Comparison of ENCODE assay signal across 1 cellular context in the genomic region with DNA sequence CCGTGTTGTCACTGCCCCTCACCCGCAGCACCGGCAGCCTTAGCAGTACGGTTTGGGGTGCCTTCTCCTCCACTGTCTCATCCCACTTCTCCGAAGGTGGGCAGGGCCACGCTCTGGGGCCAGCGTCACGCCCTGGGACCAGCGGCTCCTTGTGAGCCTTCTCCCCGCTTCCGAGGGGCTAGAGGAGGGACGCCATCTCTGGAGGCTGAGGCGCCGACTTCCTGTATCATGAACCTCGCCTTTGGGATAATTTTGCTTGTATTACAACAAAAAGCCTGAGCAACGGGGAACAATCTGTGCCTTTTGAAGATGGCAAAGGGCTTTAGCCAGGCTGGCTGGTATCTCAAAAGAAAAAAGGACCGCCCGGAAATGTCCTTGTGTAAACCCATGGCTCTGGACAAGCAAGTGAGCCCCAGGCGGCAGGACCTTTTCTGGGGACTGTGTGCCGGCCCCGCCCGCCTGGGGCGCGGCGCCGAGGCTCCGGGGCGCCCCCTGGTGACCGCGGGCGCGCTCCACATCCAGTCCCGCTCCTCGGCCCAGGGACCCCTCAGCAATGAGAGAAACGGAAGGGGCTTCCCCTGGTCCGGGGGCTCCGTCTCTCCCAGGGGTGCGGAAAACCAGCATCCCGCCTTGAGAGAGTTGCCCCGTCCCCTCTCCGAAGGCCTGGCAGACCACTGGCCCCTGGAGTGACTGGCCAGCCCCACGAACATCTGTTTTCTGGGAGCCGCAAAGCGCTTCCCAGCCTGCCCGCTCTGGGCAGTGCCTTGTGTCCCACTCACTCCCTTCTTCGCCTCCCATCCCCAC.
TF ChIP-seq lines count a peak whose summit lies in the region.

No MANE protein-coding gene starts in this region.

TF ChIP-seq in HepG2, 621 proteins besides CTCF, POLR2A, EP300 and RAD21 (continues in another document):
- no peak for TF ChIP-seq ZKSCAN1 (IDR thresholded peaks at IDR 0.05; ENCODE audit: low read length)
- no peak for TF ChIP-seq SATB2 (CRISPR knock-in tag; IDR thresholded peaks at IDR 0.05)
- TF ChIP-seq THAP11 (CRISPR knock-in tag; IDR thresholded peaks at IDR 0.05) = peak; percentile 45; the same call in 1 of the 2 replicates
- no peak for TF ChIP-seq SP1 (IDR thresholded peaks at IDR 0.05)
- no peak; the same call in 1 of the 2 replicates for TF ChIP-seq SP1 (CRISPR knock-in tag; IDR thresholded peaks at IDR 0.05)
- TF ChIP-seq JDP2 (CRISPR knock-in tag; IDR thresholded peaks at IDR 0.05; ENCODE audit: borderline replicate concordance) = no peak
- no peak for TF ChIP-seq CBX5 (CRISPR knock-in tag; IDR thresholded peaks at IDR 0.05; ENCODE audit: borderline replicate concordance)
- TF ChIP-seq, protein P1, sequence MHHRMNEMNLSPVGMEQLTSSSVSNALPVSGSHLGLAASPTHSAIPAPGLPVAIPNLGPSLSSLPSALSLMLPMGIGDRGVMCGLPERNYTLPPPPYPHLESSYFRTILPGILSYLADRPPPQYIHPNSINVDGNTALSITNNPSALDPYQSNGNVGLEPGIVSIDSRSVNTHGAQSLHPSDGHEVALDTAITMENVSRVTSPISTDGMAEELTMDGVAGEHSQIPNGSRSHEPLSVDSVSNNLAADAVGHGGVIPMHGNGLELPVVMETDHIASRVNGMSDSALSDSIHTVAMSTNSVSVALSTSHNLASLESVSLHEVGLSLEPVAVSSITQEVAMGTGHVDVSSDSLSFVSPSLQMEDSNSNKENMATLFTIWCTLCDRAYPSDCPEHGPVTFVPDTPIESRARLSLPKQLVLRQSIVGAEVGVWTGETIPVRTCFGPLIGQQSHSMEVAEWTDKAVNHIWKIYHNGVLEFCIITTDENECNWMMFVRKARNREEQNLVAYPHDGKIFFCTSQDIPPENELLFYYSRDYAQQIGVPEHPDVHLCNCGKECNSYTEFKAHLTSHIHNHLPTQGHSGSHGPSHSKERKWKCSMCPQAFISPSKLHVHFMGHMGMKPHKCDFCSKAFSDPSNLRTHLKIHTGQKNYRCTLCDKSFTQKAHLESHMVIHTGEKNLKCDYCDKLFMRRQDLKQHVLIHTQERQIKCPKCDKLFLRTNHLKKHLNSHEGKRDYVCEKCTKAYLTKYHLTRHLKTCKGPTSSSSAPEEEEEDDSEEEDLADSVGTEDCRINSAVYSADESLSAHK (CRISPR knock-in tag; IDR thresholded peaks at IDR 0.05; ENCODE audit: borderline replicate concordance) = no peak
- TF ChIP-seq ZNF124 (CRISPR knock-in tag; IDR thresholded peaks at IDR 0.05) = no peak
- TF ChIP-seq PHF21A (CRISPR knock-in tag; IDR thresholded peaks at IDR 0.05) = peak; percentile 61
- no peak for TF ChIP-seq ZNF580 (CRISPR knock-in tag; IDR thresholded peaks at IDR 0.05; ENCODE audit: borderline replicate concordance, low read depth)
- TF ChIP-seq SNAPC5 (CRISPR knock-in tag; IDR thresholded peaks at IDR 0.05; ENCODE audit: borderline replicate concordance) = no peak
- TF ChIP-seq MEIS1 (CRISPR knock-in tag; IDR thresholded peaks at IDR 0.05; ENCODE audit: borderline replicate concordance) = no peak
- no peak for TF ChIP-seq BCL3 (CRISPR knock-in tag; IDR thresholded peaks at IDR 0.05)
- TF ChIP-seq FOXO1 (CRISPR knock-in tag; IDR thresholded peaks at IDR 0.05) = peak; percentile 31; the same call in 1 of the 2 replicates
- TF ChIP-seq, protein P2, sequence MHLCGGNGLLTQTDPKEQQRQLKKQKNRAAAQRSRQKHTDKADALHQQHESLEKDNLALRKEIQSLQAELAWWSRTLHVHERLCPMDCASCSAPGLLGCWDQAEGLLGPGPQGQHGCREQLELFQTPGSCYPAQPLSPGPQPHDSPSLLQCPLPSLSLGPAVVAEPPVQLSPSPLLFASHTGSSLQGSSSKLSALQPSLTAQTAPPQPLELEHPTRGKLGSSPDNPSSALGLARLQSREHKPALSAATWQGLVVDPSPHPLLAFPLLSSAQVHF (CRISPR knock-in tag; IDR thresholded peaks at IDR 0.05) = no peak
- TF ChIP-seq GLI4 (CRISPR knock-in tag; IDR thresholded peaks at IDR 0.05; ENCODE audit: borderline replicate concordance) = no peak
- TF ChIP-seq, protein P3, sequence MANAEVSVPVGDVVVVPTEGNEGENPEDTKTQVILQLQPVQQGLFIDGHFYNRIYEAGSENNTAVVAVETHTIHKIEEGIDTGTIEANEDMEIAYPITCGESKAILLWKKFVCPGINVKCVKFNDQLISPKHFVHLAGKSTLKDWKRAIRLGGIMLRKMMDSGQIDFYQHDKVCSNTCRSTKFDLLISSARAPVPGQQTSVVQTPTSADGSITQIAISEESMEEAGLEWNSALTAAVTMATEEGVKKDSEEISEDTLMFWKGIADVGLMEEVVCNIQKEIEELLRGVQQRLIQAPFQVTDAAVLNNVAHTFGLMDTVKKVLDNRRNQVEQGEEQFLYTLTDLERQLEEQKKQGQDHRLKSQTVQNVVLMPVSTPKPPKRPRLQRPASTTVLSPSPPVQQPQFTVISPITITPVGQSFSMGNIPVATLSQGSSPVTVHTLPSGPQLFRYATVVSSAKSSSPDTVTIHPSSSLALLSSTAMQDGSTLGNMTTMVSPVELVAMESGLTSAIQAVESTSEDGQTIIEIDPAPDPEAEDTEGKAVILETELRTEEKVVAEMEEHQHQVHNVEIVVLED (CRISPR knock-in tag; IDR thresholded peaks at IDR 0.05; ENCODE audit: borderline replicate concordance) = no peak
- TF ChIP-seq ZFAT (CRISPR knock-in tag; conservative IDR thresholded peaks at IDR 0.05) = no peak
- 0 out of 2 replicates have a peak, but pooled peaks have one; percentile 48 for TF ChIP-seq GFI1 (CRISPR knock-in tag; IDR thresholded peaks at IDR 0.05; ENCODE audit: borderline replicate concordance)
- TF ChIP-seq, protein P4, sequence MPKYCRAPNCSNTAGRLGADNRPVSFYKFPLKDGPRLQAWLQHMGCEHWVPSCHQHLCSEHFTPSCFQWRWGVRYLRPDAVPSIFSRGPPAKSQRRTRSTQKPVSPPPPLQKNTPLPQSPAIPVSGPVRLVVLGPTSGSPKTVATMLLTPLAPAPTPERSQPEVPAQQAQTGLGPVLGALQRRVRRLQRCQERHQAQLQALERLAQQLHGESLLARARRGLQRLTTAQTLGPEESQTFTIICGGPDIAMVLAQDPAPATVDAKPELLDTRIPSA (CRISPR knock-in tag; IDR thresholded peaks at IDR 0.05; ENCODE audit: borderline replicate concordance) = no peak
- no peak for TF ChIP-seq SALL2 (CRISPR knock-in tag; IDR thresholded peaks at IDR 0.05)
- TF ChIP-seq ZNF350 (CRISPR knock-in tag; IDR thresholded peaks at IDR 0.05; ENCODE audit: borderline replicate concordance, low read depth) = no peak; the same call in 1 of the 2 replicates
- TF ChIP-seq ZNF558 (CRISPR knock-in tag; IDR thresholded peaks at IDR 0.05; ENCODE audit: borderline replicate concordance) = no peak; the same call in 1 of the 2 replicates
- TF ChIP-seq CBX2 (IDR thresholded peaks at IDR 0.05; ENCODE audit: low read depth, low read length) = no peak
- TF ChIP-seq CBX2 (CRISPR knock-in tag; IDR thresholded peaks at IDR 0.05; ENCODE audit: low read depth) = no peak
- TF ChIP-seq ZNF263 (CRISPR knock-in tag; IDR thresholded peaks at IDR 0.05) = no peak
- TF ChIP-seq, protein P5, sequence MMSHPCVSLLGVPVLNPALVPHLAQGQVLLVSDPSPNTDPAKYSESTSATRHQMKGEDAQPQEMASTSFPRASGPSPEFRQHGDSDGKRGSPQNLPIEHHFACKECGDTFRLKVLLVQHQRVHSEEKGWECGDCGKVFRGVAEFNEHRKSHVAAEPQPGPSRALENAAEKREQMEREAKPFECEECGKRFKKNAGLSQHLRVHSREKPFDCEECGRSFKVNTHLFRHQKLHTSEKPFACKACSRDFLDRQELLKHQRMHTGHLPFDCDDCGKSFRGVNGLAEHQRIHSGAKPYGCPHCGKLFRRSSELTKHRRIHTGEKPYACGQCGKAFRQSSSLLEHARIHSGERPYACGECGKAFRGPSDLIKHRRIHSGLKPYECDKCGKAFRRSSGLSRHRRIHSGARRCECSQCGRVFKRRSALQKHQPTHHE (CRISPR knock-in tag; IDR thresholded peaks at IDR 0.05; ENCODE audit: borderline replicate concordance) = 0 out of 2 replicates have a peak, but pooled peaks have one; percentile 25
- no peak for TF ChIP-seq SNAI1 (CRISPR knock-in tag; IDR thresholded peaks at IDR 0.05; ENCODE audit: borderline replicate concordance)
- no peak for TF ChIP-seq ISX (CRISPR knock-in tag; conservative IDR thresholded peaks at IDR 0.05)
- no peak for TF ChIP-seq ZNF12 (CRISPR knock-in tag; IDR thresholded peaks at IDR 0.05)
- peak; percentile 61; the same call in 1 of the 2 replicates for TF ChIP-seq ZNF543 (CRISPR knock-in tag; IDR thresholded peaks at IDR 0.05)
- TF ChIP-seq, protein P6, sequence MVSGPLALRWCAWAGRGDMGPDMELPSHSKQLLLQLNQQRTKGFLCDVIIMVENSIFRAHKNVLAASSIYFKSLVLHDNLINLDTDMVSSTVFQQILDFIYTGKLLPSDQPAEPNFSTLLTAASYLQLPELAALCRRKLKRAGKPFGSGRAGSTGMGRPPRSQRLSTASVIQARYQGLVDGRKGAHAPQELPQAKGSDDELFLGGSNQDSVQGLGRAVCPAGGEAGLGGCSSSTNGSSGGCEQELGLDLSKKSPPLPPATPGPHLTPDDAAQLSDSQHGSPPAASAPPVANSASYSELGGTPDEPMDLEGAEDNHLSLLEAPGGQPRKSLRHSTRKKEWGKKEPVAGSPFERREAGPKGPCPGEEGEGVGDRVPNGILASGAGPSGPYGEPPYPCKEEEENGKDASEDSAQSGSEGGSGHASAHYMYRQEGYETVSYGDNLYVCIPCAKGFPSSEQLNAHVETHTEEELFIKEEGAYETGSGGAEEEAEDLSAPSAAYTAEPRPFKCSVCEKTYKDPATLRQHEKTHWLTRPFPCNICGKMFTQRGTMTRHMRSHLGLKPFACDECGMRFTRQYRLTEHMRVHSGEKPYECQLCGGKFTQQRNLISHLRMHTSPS (CRISPR knock-in tag; IDR thresholded peaks at IDR 0.05; ENCODE audit: low read depth) = no peak
- peak; percentile 85 for TF ChIP-seq MED1 (CRISPR knock-in tag; IDR thresholded peaks at IDR 0.05)
- TF ChIP-seq ZFP37 (CRISPR knock-in tag; IDR thresholded peaks at IDR 0.05; ENCODE audit: borderline replicate concordance) = no peak
- TF ChIP-seq ZBTB2 (CRISPR knock-in tag; IDR thresholded peaks at IDR 0.05; ENCODE audit: low read depth) = no peak
- no peak for TF ChIP-seq ZNF841 (CRISPR knock-in tag; IDR thresholded peaks at IDR 0.05; ENCODE audit: borderline replicate concordance)
- TF ChIP-seq GATA4 (IDR thresholded peaks at IDR 0.05; ENCODE audit: borderline replicate concordance, low read depth) = no peak; the same call in 1 of the 2 replicates
- TF ChIP-seq RARG (CRISPR knock-in tag; IDR thresholded peaks at IDR 0.05; ENCODE audit: low read depth) = no peak
- TF ChIP-seq ZNF264 (CRISPR knock-in tag; IDR thresholded peaks at IDR 0.05) = no peak; the same call in 1 of the 2 replicates
- TF ChIP-seq, protein P7, sequence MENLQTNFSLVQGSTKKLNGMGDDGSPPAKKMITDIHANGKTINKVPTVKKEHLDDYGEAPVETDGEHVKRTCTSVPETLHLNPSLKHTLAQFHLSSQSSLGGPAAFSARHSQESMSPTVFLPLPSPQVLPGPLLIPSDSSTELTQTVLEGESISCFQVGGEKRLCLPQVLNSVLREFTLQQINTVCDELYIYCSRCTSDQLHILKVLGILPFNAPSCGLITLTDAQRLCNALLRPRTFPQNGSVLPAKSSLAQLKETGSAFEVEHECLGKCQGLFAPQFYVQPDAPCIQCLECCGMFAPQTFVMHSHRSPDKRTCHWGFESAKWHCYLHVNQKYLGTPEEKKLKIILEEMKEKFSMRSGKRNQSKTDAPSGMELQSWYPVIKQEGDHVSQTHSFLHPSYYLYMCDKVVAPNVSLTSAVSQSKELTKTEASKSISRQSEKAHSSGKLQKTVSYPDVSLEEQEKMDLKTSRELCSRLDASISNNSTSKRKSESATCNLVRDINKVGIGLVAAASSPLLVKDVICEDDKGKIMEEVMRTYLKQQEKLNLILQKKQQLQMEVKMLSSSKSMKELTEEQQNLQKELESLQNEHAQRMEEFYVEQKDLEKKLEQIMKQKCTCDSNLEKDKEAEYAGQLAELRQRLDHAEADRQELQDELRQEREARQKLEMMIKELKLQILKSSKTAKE (CRISPR knock-in tag; IDR thresholded peaks at IDR 0.05; ENCODE audit: borderline replicate concordance) = no peak
- TF ChIP-seq ZNF10 (CRISPR knock-in tag; IDR thresholded peaks at IDR 0.05; ENCODE audit: borderline replicate concordance, low read depth) = no peak
- no peak for TF ChIP-seq NONO (IDR thresholded peaks at IDR 0.05)
- TF ChIP-seq NONO (CRISPR knock-in tag; conservative IDR thresholded peaks at IDR 0.05) = no peak
- TF ChIP-seq MAFG (CRISPR knock-in tag; IDR thresholded peaks at IDR 0.05) = no peak
- peak; percentile 77 for TF ChIP-seq RBM39 (IDR thresholded peaks at IDR 0.05; ENCODE audit: low read depth, low read length, poor library complexity, severe bottlenecking)
- TF ChIP-seq SMYD3 (CRISPR knock-in tag; IDR thresholded peaks at IDR 0.05) = no peak
- no peak for TF ChIP-seq ATF3 (CRISPR knock-in tag; IDR thresholded peaks at IDR 0.05)
- no peak for TF ChIP-seq ZNF839 (CRISPR knock-in tag; IDR thresholded peaks at IDR 0.05; ENCODE audit: borderline replicate concordance)
- no peak for TF ChIP-seq ZNF773 (CRISPR knock-in tag; IDR thresholded peaks at IDR 0.05; ENCODE audit: borderline replicate concordance)
